In genomic region chr4:86683983-86684382, GRCh38 we compare ENCODE assay signal across 8 cellular contexts.
"Had no signal": no experiment of that assay in that cellular context is flagged by ENCODE, and none has a peak within 500 bp of the region (broad histone marks: within the 10 kb centered on the region; RNA-seq: fewer than 3 reads in every experiment).

No MANE protein-coding gene starts in this region.

- H2AFZ ChIP-seq: GM23338 had no signal

- FAIRE-seq: H1, H54, HTR-8/SVneo had no signal

- DNase-seq: H9, HCEC 1CT, KBM-7 had no signal

- H3K9ac ChIP-seq: KMS-11 had no signal

- ATAC-seq: GM23338 had no signal

- H3K4me2 ChIP-seq: GM23338, KMS-11 had no signal

- H3K27ac ChIP-seq: KMS-11 had no signal

- H3K4me3 ChIP-seq: GM23338 had no signal
